8 cellular contexts compared by ENCODE assay signal in the genomic region with DNA sequence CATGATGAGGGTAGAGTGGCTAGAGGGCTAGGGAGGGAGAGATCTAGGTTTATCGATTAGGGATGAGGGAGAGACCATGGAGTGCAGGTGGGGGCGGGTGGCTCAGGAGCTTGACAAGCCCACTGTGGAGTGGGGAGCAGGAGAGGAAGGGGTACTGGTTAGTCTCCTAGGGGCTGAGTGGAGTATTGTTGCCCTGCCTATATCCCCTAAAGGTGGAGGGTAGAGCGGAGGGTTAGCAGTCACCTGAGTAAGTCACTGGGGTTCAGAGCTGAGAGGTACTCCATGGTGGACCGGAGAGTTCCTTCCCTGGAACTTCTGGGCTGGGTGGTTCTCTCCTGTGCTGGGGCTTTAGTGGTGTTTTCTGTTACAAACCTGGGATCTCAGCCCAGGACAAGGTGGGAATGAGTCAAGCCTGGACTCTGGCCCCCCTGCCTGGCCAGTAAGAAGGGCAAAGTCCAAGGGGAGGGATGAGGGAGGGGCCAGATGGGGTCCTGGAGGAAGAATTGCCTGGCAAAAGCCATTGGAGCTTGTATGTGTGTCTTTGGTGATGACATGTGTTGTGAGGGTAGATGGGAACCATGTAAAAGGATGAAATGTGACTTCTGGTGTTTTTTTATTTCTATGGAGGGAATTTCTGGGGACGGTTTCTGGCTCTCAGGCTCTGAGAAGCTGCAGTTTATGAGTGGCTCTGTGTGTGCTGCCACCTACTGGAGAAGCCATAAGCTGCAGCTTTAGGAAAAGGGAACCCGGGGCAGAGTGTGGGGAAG. TPM values are rescaled to one million over a fixed set of nuclear protein-coding genes. Genes with fewer than 3 reads are reported as not detected.
DNase-seq lines count a peak whose midpoint lies in the region; ATAC-seq, FAIRE-seq and TF ChIP-seq lines count a peak whose summit lies in the region.

A gene with protein sequence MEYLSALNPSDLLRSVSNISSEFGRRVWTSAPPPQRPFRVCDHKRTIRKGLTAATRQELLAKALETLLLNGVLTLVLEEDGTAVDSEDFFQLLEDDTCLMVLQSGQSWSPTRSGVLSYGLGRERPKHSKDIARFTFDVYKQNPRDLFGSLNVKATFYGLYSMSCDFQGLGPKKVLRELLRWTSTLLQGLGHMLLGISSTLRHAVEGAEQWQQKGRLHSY (minus strand): TSS at position 403 of the 767 bp plus-strand sequence. CDS start 119 bp downstream, at position 284.

- TF ChIP-seq POLR2A in GM12892 (IDR thresholded peaks at IDR 0.05; ENCODE audit: low read depth, low read length): no peak

- no peaks in the 10 kb centered on the region for H3K9me3 ChIP-seq in AG04450 (ENCODE audit: control insufficient read depth, insufficient read depth, low read length)

- H3K27ac ChIP-seq in AG04450 (ENCODE audit: low read depth, low read length): no peak within 1 kb of the TSS

- H3K27me3 ChIP-seq in AG04450 (ENCODE audit: control insufficient read depth, insufficient read depth, low read length): no peaks in the 10 kb centered on the region

- peak; percentile 62 for FAIRE-seq in GM12892 (lab: Jason Lieb, UNC)

- POLR2A ChIA-PET in AG04450 (lab: Yijun Ruan, JAX): interaction anchor here (0.8 to 1.8 kb wide), 4 partner anchors 37 to 134 kb away, joined by 3 to 10 read pairs (median 4); a partner anchor contains a TSS

- CTCF ChIA-PET in AG04450 (lab: Charles Lee): interaction anchor here (0.6 to 6.3 kb wide), 51 partner anchors 9 to 251 kb away, joined by 3 to 87 read pairs (median 5); a partner anchor contains a TSS

- DNase-seq in AG04450 (ENCODE audit: low read depth, low spot score) (no peak), GM12892 (ENCODE audit: insufficient read length) (peak; percentile 42), NCI-H2029 treated with DMSO at 0.1 percent for 48 hours (lab: John Stamatoyannopoulos, UW) (peak; percentile 34), cerebellar nuclear complex (lab: John Stamatoyannopoulos, UW) (peak; percentile 3 to 8), left kidney (ENCODE audit: low read depth, low spot score) (peak; percentile 82)
- DNase-seq in activated CD4-positive, CD25-positive, alpha-beta regulatory T cell treated with anti-CD3 and anti-CD28 coated beads, Interleukin-2, amount 50 U/mL, for 16 hours (ENCODE audit: low read depth, low spot score): peak; percentile 33
- DNase-seq in stimulated activated CD8-positive, alpha-beta memory T cell treated with anti-CD3 and anti-CD28 coated beads, Interleukin-12 subunit alpha, Interleukin-12 subunit beta, amount 100 ng/mL, for 1 hour (ENCODE audit: low read depth): peak; percentile 41

- TF ChIP-seq CTCF in AG04450 (IDR thresholded peaks at IDR 0.05; ENCODE audit: low read depth, low read length): peak; percentile 94

- H3K4me3 ChIP-seq in AG04450 (ENCODE audit: low read depth, low read length): no peak within 1 kb of the TSS

- ATAC-seq in HG03135 (IDR thresholded peaks at IDR 0.05; ENCODE audit: unreplicated experiment): no peak

RNA-seq across cellular contexts. Expression of the gene that starts here (rescaled TPM):
- polyA plus RNA-seq in AG04450 (2011; rRNA removed): 0.31 and 0.48 TPM in 2 replicates
- 0.22 and 0.28 TPM in 2 replicates for polyA minus RNA-seq in AG04450 (2011; rRNA and poly(A)+ RNA removed)
- polyA plus RNA-seq in GM12892 (2012; ENCODE audit: missing spikeins): 6.1 TPM
